In genomic region chr3:23073721-23074300, GRCh38 we compare ENCODE assay signal across 20 cellular contexts.
"Had no signal": no experiment of that assay in that cellular context is flagged by ENCODE, and none has a peak within 500 bp of the region (broad histone marks: within the 10 kb centered on the region; RNA-seq: fewer than 3 reads in every experiment).

No MANE protein-coding gene starts in this region.

- FAIRE-seq: endometrium had no signal

- H3K4me2 ChIP-seq: hepatocyte had no signal

- ATAC-seq: foreskin keratinocyte; left lobe of liver; mucosa of descending colon; natural killer cell; right lobe of liver; stimulated activated memory B cell treated with anti-CD40 and anti-IgM and Interleukin-4, amounts not matched to agents 10 μg/mL and 1 μg/mL and 100 μg/mL, for 72 hours; stimulated activated naive CD8-positive, alpha-beta T cell treated with anti-CD3 and anti-CD28 coated beads, Interleukin-15, amount 100 ng/mL, for 72 hours had no signal

- H3K4me3 ChIP-seq: hepatocyte, mucosa of descending colon, right lobe of liver, spleen, testis, tibial nerve had no signal

- DNase-seq: effector memory CD4-positive, alpha-beta T cell; head of caudate nucleus; mammary epithelial cell; mucosa of descending colon; natural killer cell; retina; right lobe of liver; spleen; stimulated activated CD4-positive, alpha-beta T cell treated with anti-CD3 and anti-CD28 coated beads, Interleukin-15, amount 100 ng/mL, for 24 hours; stimulated activated CD4-positive, alpha-beta T cell treated with anti-CD3 and anti-CD28 coated beads, Interleukin-1b, Interleukin-23, amount 100 ng/mL, for 48 hours; stimulated activated CD4-positive, alpha-beta T cell treated with anti-CD3 and anti-CD28 coated beads, Interleukin-4, amount 100 ng/mL, for 24 hours; stimulated activated naive CD8-positive, alpha-beta T cell treated with anti-CD3 and anti-CD28 coated beads, Interleukin-15, amount 100 ng/mL, for 72 hours; testis had no signal

- H3K36me3 ChIP-seq: right lobe of liver, spleen, tibial nerve had no signal

- H3K27me3 ChIP-seq: hepatocyte, right lobe of liver, spleen, testis, tibial nerve had no signal

- H3K9me3 ChIP-seq: mucosa of descending colon, right lobe of liver, spleen, testis, tibial nerve had no signal

- H3K4me1 ChIP-seq: foreskin keratinocyte, right lobe of liver had no signal

- H3K27ac ChIP-seq: epithelial cell of prostate, foreskin keratinocyte, hepatocyte, right lobe of liver, spleen, testis, tibial nerve had no signal

- H2AFZ ChIP-seq: hepatocyte had no signal

- H3K79me2 ChIP-seq: hepatocyte had no signal
